ENCODE assay signal across 14 cellular contexts in genomic region chr11:117201516-117201866, GRCh38. TPM values are rescaled to one million over a fixed set of nuclear protein-coding genes. Genes with fewer than 3 reads are reported as not detected.
DNase-seq lines count a peak whose midpoint lies in the region; ATAC-seq, FAIRE-seq and TF ChIP-seq lines count a peak whose summit lies in the region.
"Had no signal": no experiment of that assay in that cellular context is flagged by ENCODE, and none has a peak within 500 bp of the region (broad histone marks: within the 10 kb centered on the region; RNA-seq: fewer than 3 reads in every experiment).

No MANE protein-coding gene starts in this region.

- DNase-seq in Peyer's patch (no peak), H1 (ENCODE audit: low read depth in 1 of 2, low spot score in 2 of 2) (no peak), tibial nerve (ENCODE audit: low spot score in 2 of 2) (no peak)
- DNase-seq in activated naive CD4-positive, alpha-beta T cell treated with anti-CD3 and anti-CD28 coated beads, Interleukin-2, amount 10 ng/mL, durations not matched to agents 7 days and 5 days, result no peak
- no peak for DNase-seq in naive thymus-derived CD4-positive, alpha-beta T cell
- DNase-seq: anterior cingulate cortex; DND-41; foreskin melanocyte; NCI-H2029; stimulated activated naive CD4-positive, alpha-beta T cell had no signal

- no peak overlapping the region for H2BK20ac ChIP-seq in H1 (ENCODE audit: low read length)

- no peak overlapping the region for H2AFZ ChIP-seq in H1 (ENCODE audit: low read length)

- intact Hi-C loops in naive thymus-derived CD4-positive, alpha-beta T cell (cut with micrococcal nuclease), result no loop called here

- no peak overlapping the region for H2BK120ac ChIP-seq in H1 (replicated peaks; ENCODE audit: low read depth, low read length)

- H3K18ac ChIP-seq in H1 (ENCODE audit: extremely low read depth, low read length), result no peak overlapping the region

- peaks cover 0 to 18% (median 0%) of the 10 kb centered on the region in 4 donors for H3K4me1 ChIP-seq in Peyer's patch
- peaks cover 7 to 32% (median 28%) of the 10 kb centered on the region in 4 experiments for H3K4me1 ChIP-seq in H1 (replicated peaks in 1 of 4; ENCODE audit: control insufficient read depth in 3 of 4, insufficient read depth in 4 of 4, low read length in 3 of 4)
- H3K4me1 ChIP-seq in mucosa of rectum (ENCODE audit: control insufficient read depth in 2 of 2, insufficient read depth in 2 of 2, low read length in 2 of 2), result peaks cover 6 to 24% of the 10 kb centered on the region in 2 donors
- peaks cover 0 to 67% (median 17%) of the 10 kb centered on the region in 4 donors for H3K4me1 ChIP-seq in tibial nerve
- no peaks in the 10 kb centered on the region for H3K4me1 ChIP-seq in naive thymus-derived CD4-positive, alpha-beta T cell (ENCODE audit: control insufficient read depth in 2 of 2, insufficient read depth in 2 of 2, low read length in 2 of 2)

- peaks cover 0 to 45% (median 0%) of the 10 kb centered on the region in 3 donors for H3K36me3 ChIP-seq in Peyer's patch
- H3K36me3 ChIP-seq in H1 (ENCODE audit: control insufficient read depth in 2 of 4, insufficient read depth in 4 of 4, low read length in 3 of 4), result peaks cover 2 to 8% (median 5%) of the 10 kb centered on the region in 4 experiments; a peak in 3 of 8 replicates
- H3K36me3 ChIP-seq in mucosa of rectum (ENCODE audit: control insufficient read depth in 2 of 2, insufficient read depth in 2 of 2, low read length in 2 of 2), result peaks cover 17 to 23% of the 10 kb centered on the region in 2 donors
- H3K36me3 ChIP-seq in tibial nerve, result peaks cover 0 to 65% (median 0%) of the 10 kb centered on the region in 3 donors
- H3K36me3 ChIP-seq in naive thymus-derived CD4-positive, alpha-beta T cell (ENCODE audit: control insufficient read depth in 2 of 3, insufficient read depth in 3 of 3, low read length in 3 of 3), result peaks cover 0 to 54% (median 7%) of the 10 kb centered on the region in 3 experiments

- no peak overlapping the region for H3K4ac ChIP-seq in H1 (replicated peaks; ENCODE audit: insufficient read length, low read depth, low read length)

- H3K27me3 ChIP-seq in Peyer's patch (no peaks in the 10 kb centered on the region), H1 (replicated peaks in 1 of 4; ENCODE audit: control insufficient read depth in 3 of 4, extremely low read depth in 1 of 4, insufficient read depth in 3 of 4, low read length in 3 of 4) (no peaks in the 10 kb centered on the region; a peak in 1 of 7 replicates), mucosa of rectum (ENCODE audit: control insufficient read depth in 2 of 2, insufficient read depth in 2 of 2, low read length in 2 of 2) (no peaks in the 10 kb centered on the region), tibial nerve (no peaks in the 10 kb centered on the region)
- no peaks in the 10 kb centered on the region for H3K27me3 ChIP-seq in naive thymus-derived CD4-positive, alpha-beta T cell (ENCODE audit: control insufficient read depth in 2 of 2, insufficient read depth in 2 of 2, low read length in 2 of 2)

- H3K4me3 Mint-ChIP-seq in activated naive CD4-positive, alpha-beta T cell treated with anti-CD3 and anti-CD28 coated beads, Interleukin-2, amount 10 ng/mL, durations not matched to agents 7 days and 5 days, result no peak overlapping the region
- no peak overlapping the region for H3K4me3 Mint-ChIP-seq in naive thymus-derived CD4-positive, alpha-beta T cell
- H3K4me3 Mint-ChIP-seq: T-helper 1 cell treated with Interleukin-12 subunit alpha and Interleukin-12 subunit beta and Interleukin-4 antibody, amounts not matched to agents 30 μg/mL and 1 μg/mL, for 36 hours had no signal

- H3K23ac ChIP-seq in H1 (ENCODE audit: insufficient read length), result no peak overlapping the region

- H3K9me3 Mint-ChIP-seq in activated naive CD4-positive, alpha-beta T cell treated with anti-CD3 and anti-CD28 coated beads, Interleukin-2, amount 10 ng/mL, durations not matched to agents 7 days and 5 days, result no peaks in the 10 kb centered on the region
- H3K9me3 Mint-ChIP-seq in naive thymus-derived CD4-positive, alpha-beta T cell, result no peaks in the 10 kb centered on the region
- H3K9me3 Mint-ChIP-seq: T-helper 1 cell treated with Interleukin-12 subunit alpha and Interleukin-12 subunit beta and Interleukin-4 antibody, amounts not matched to agents 30 μg/mL and 1 μg/mL, for 36 hours had no signal

- H2BK15ac ChIP-seq in H1 (ENCODE audit: low read length), result no peak overlapping the region

- no peak for TF ChIP-seq POLR2A in Peyer's patch (IDR thresholded peaks at IDR 0.05)
- TF ChIP-seq POLR2A in H1 (IDR thresholded peaks at IDR 0.05; ENCODE audit: control extremely low read depth in 1 of 2, low read depth in 2 of 2, low read length in 2 of 2), result peak in 1 of 2 experiments; percentile 69; a peak in 1 of 3 replicates
- no peak for TF ChIP-seq POLR2A in tibial nerve (IDR thresholded peaks at IDR 0.05)

- H3K9ac ChIP-seq in H1 (replicated peaks in 1 of 4; ENCODE audit: extremely low read depth in 1 of 4, low read depth in 3 of 4, low read length in 3 of 4), result no peak overlapping the region; a peak in 2 of 7 replicates
- peak overlapping the region; percentile 14 to 67 for H3K9ac ChIP-seq in mucosa of rectum (ENCODE audit: low read depth in 1 of 2, low read length in 2 of 2)
- H3K9ac ChIP-seq: KMS-11 had no signal

- POLR2A ChIA-PET in H1 (lab: Charles Lee; ENCODE audit: partially characterized antibody), result interaction anchor here (1.1 to 10.3 kb wide), 6 partner anchors 11 to 29 kb away, joined by 4 to 153 read pairs (median 8); partner anchors contain the start of gene SIDT2
- POLR2A ChIA-PET in naive thymus-derived CD4-positive, alpha-beta T cell (lab: Charles Lee), result interaction anchor here (1.1 kb wide), 1 partner anchor 16 kb away, joined by 3 read pairs; no protein-coding TSS in a partner anchor

- H4K91ac ChIP-seq in H1 (replicated peaks; ENCODE audit: insufficient read length, low read length), result no peak overlapping the region

- H3K9me3 ChIP-seq in Peyer's patch (no peaks in the 10 kb centered on the region), H1 (ENCODE audit: insufficient read depth in 2 of 2, low read depth in 1 of 2, low read length in 1 of 2) (no peaks in the 10 kb centered on the region), mucosa of rectum (ENCODE audit: control insufficient read depth in 2 of 2, low read length in 2 of 2) (no peaks in the 10 kb centered on the region), tibial nerve (no peaks in the 10 kb centered on the region)
- H3K9me3 ChIP-seq in naive thymus-derived CD4-positive, alpha-beta T cell (ENCODE audit: control insufficient read depth in 2 of 3, low read length in 3 of 3), result no peaks in the 10 kb centered on the region

- peaks cover under 1 to 2% of the 10 kb centered on the region in 2 experiments for H4K20me1 ChIP-seq in H1 (replicated peaks in 1 of 2; ENCODE audit: control insufficient read depth in 1 of 2, insufficient read depth in 2 of 2, low read length in 2 of 2)

- no peak overlapping the region for H3K56ac ChIP-seq in H1 (replicated peaks; ENCODE audit: insufficient read length, low read depth, low read length)

- H3K4me1 Mint-ChIP-seq in activated naive CD4-positive, alpha-beta T cell treated with anti-CD3 and anti-CD28 coated beads, Interleukin-2, amount 10 ng/mL, durations not matched to agents 7 days and 5 days, result no peaks in the 10 kb centered on the region
- peaks cover 0 to 5% (median 0%) of the 10 kb centered on the region in 7 donors for H3K4me1 Mint-ChIP-seq in naive thymus-derived CD4-positive, alpha-beta T cell

- H3K27me3 Mint-ChIP-seq in activated naive CD4-positive, alpha-beta T cell treated with anti-CD3 and anti-CD28 coated beads, Interleukin-2, amount 10 ng/mL, durations not matched to agents 7 days and 5 days, result no peaks in the 10 kb centered on the region
- H3K27me3 Mint-ChIP-seq in naive thymus-derived CD4-positive, alpha-beta T cell, result no peaks in the 10 kb centered on the region

- H4K5ac ChIP-seq in H1 (ENCODE audit: insufficient read length, low read depth, low read length), result no peak overlapping the region

- H3K4me2 ChIP-seq in H1 (ENCODE audit: insufficient read depth in 1 of 2, low read depth in 2 of 2, low read length in 2 of 2), result peak overlapping the region in 1 of 2 experiments; percentile 67; a peak in 1 of 4 replicates
- H3K4me2 ChIP-seq: KMS-11 had no signal

- 85% methylated on average over 7 of the region's 9 CpGs; no CpG with 5 or more reads in 1 of the 2 experiments for WGBS in H1 (ENCODE audit: extremely low coverage in 1 of 2, insufficient coverage in 1 of 2, insufficient read length in 1 of 2, insufficient replicate concordance in 2 of 2, low coverage in 1 of 2, low lambda C conversion rate in 2 of 2, missing lambda C conversion rate in 1 of 2), 2 experiments
- WGBS in tibial nerve, 2 donors, result 14 to 29% methylated on average over 7 to 9 of the region's 9 CpGs

- H3K4me3 ChIP-seq in Peyer's patch (peak overlapping the region; percentile 7 to 44 (median 26)), H1 (ENCODE audit: extremely low read depth in 1 of 4, insufficient read depth in 2 of 4, low read depth in 3 of 4, low read length in 4 of 4) (no peak overlapping the region), mucosa of rectum (ENCODE audit: low read length in 2 of 2) (peak overlapping the region; percentile 54 to 65), tibial nerve (peak overlapping the region; percentile 28 to 60 (median 56))
- no peak overlapping the region for H3K4me3 ChIP-seq in naive thymus-derived CD4-positive, alpha-beta T cell (ENCODE audit: low read length)

- no peak overlapping the region for H3K14ac ChIP-seq in H1 (ENCODE audit: insufficient read length)

- H2AK5ac ChIP-seq in H1 (ENCODE audit: low read depth, low read length), result no peak overlapping the region

- peak overlapping the region; percentile 35; the same call in 1 of the 2 replicates for H2BK5ac ChIP-seq in H1 (ENCODE audit: low read depth, low read length)

- no peak for FAIRE-seq in H1 (lab: Jason Lieb, UNC)

- H3K79me2 ChIP-seq in H1 (ENCODE audit: control insufficient read depth in 1 of 2, insufficient read depth in 2 of 2, low read length in 2 of 2), result peaks cover 0 to 14% of the 10 kb centered on the region in 2 experiments; a peak in 1 of 4 replicates

- peaks cover 6% of the 10 kb centered on the region; the same call in 1 of the 2 replicates for H3K23me2 ChIP-seq in H1 (ENCODE audit: low read depth, low read length)

- no peak for TF ChIP-seq RAD21 in H1 (IDR thresholded peaks at IDR 0.05 in 1 of 2, conservative IDR thresholded peaks at IDR 0.05 in 1 of 2; ENCODE audit: low read depth in 2 of 2, low read length in 2 of 2)

- TF ChIP-seq EP300 in H1 (IDR thresholded peaks at IDR 0.05; ENCODE audit: borderline replicate concordance in 1 of 2, low read depth in 2 of 2, low read length in 2 of 2) (no peak), tibial nerve (IDR thresholded peaks at IDR 0.05) (no peak)

- H3K27ac Mint-ChIP-seq in activated naive CD4-positive, alpha-beta T cell treated with anti-CD3 and anti-CD28 coated beads, Interleukin-2, amount 10 ng/mL, durations not matched to agents 7 days and 5 days, result no peak overlapping the region
- no peak overlapping the region for H3K27ac Mint-ChIP-seq in naive thymus-derived CD4-positive, alpha-beta T cell
- H3K27ac Mint-ChIP-seq: T-helper 1 cell treated with Interleukin-12 subunit alpha and Interleukin-12 subunit beta and Interleukin-4 antibody, amounts not matched to agents 30 μg/mL and 1 μg/mL, for 36 hours had no signal

- peaks cover 20% of the 10 kb centered on the region for H3K36me3 Mint-ChIP-seq in activated naive CD4-positive, alpha-beta T cell treated with anti-CD3 and anti-CD28 coated beads, Interleukin-2, amount 10 ng/mL, durations not matched to agents 7 days and 5 days
- peaks cover 4 to 10% (median 8%) of the 10 kb centered on the region in 5 donors for H3K36me3 Mint-ChIP-seq in naive thymus-derived CD4-positive, alpha-beta T cell

- no peaks in the 10 kb centered on the region; the same call in 1 of the 2 replicates for H3K79me1 ChIP-seq in H1 (ENCODE audit: low read depth, low read length)

- no peak for TF ChIP-seq CTCF in Peyer's patch (IDR thresholded peaks at IDR 0.05)
- TF ChIP-seq CTCF in H1 (IDR thresholded peaks at IDR 0.05; ENCODE audit: control extremely low read depth in 1 of 3, insufficient read depth in 1 of 3, low read depth in 1 of 3, low read length in 3 of 3), result no peak
- no peak for TF ChIP-seq CTCF in tibial nerve (IDR thresholded peaks at IDR 0.05)

- H2BK12ac ChIP-seq in H1 (ENCODE audit: low read depth, low read length), result no peak overlapping the region

- peak overlapping the region; percentile 62 to 89 (median 76) for H3K27ac ChIP-seq in Peyer's patch
- no peak overlapping the region for H3K27ac ChIP-seq in H1 (ENCODE audit: low read depth, low read length)
- peak overlapping the region; percentile 77 to 85 for H3K27ac ChIP-seq in mucosa of rectum (ENCODE audit: low read depth in 2 of 2, low read length in 2 of 2)
- H3K27ac ChIP-seq in tibial nerve, result peak overlapping the region; percentile 80 to 92 (median 88)
- no peak overlapping the region for H3K27ac ChIP-seq in naive thymus-derived CD4-positive, alpha-beta T cell (ENCODE audit: low read depth, low read length)
- H3K27ac ChIP-seq: KMS-11 had no signal

- CTCF ChIA-PET in H1 (lab: Charles Lee; ENCODE audit: partially characterized antibody), result interaction anchor here (0.6 to 18.7 kb wide), 4 partner anchors 19 to 458 kb away, joined by 3 to 449 read pairs (median 126); partner anchors contain the start of genes PCSK7, RNF214 and SIDT2
- CTCF ChIA-PET in activated naive CD4-positive, alpha-beta T cell treated with anti-CD3 and anti-CD28 coated beads, Interleukin-2, amount 10 ng/mL, durations not matched to agents 7 days and 5 days (lab: Charles Lee), result interaction anchor here (1.4 kb wide), 1 partner anchor 22 kb away, joined by 3 read pairs; no protein-coding TSS in a partner anchor
- CTCF ChIA-PET in naive thymus-derived CD4-positive, alpha-beta T cell (lab: Charles Lee), result no interaction called here

- peak overlapping the region; percentile 38; the same call in 1 of the 2 replicates for H4K8ac ChIP-seq in H1 (ENCODE audit: extremely low read depth, insufficient read depth, low read length)

- ATAC-seq in GM19397 (IDR thresholded peaks at IDR 0.05; ENCODE audit: unreplicated experiment), result no peak
- ATAC-seq in naive thymus-derived CD4-positive, alpha-beta T cell, result no peak

RNA-seq across cellular contexts. Expression of gene TAGLN, which starts 2.3 kb away (rescaled TPM):
- 100 to 1,000 TPM; 110 to 361 (median 254) TPM for total RNA-seq in Peyer's patch
- total RNA-seq in H1 (2021; fragmentation: NEBNext Ultra II Directional; extraction: Animal tissue kit (Norgen Biotek cat#: 25700)), result 300 and 301 TPM in 2 replicates
- polyA plus RNA-seq in H1 (2011; rRNA removed), result 140 and 150 TPM in 2 replicates
- 178 TPM for polyA plus RNA-seq in H1 (2011; cell fraction: cytosol; rRNA removed)
- 132 TPM for polyA plus RNA-seq in H1 (2011; cell fraction: nucleus; rRNA removed)
- 186 to 274 TPM (median 201 TPM) in 4 replicates for polyA plus RNA-seq in H1 (2012, experiment 1 of 2)
- 415 TPM for polyA plus RNA-seq in H1 (2012, experiment 2 of 2)
- 193 TPM for polyA plus RNA-seq in H1 (2013, experiment 1 of 2)
- polyA plus RNA-seq in H1 (2013, experiment 2 of 2), result 186 TPM
- polyA minus RNA-seq in H1 (2011; rRNA and poly(A)+ RNA removed), result 97.7 and 118 TPM in 2 replicates
- 36.1 TPM for polyA minus RNA-seq in H1 (2011; cell fraction: cytosol; rRNA and poly(A)+ RNA removed)
- 59.7 TPM for polyA minus RNA-seq in H1 (2011; cell fraction: nucleus; rRNA and poly(A)+ RNA removed)
- 1,000 to 10,000 TPM; 1,525 to 3,984 (median 2,307) TPM for total RNA-seq in tibial nerve
- 10 to 100 TPM in 4 of 5 experiments, 1 to 10 TPM in 1; 6.4 to 28.0 (median 18.2) TPM for total RNA-seq in naive thymus-derived CD4-positive, alpha-beta T cell
- 1 to 10 TPM in 1 of 2 donors, under 1 TPM in 1; 0.32 to 1.0 TPM for polyA plus RNA-seq in naive thymus-derived CD4-positive, alpha-beta T cell

RNA-seq across cellular contexts. Expression of gene SIDT2, which starts 22.9 kb away (rescaled TPM):
- total RNA-seq in Peyer's patch (100 to 1,000 TPM in 3 of 4 donors, 10 to 100 TPM in 1; 69.3 to 201 (median 162) TPM), tibial nerve (100 to 1,000 TPM in 3 of 4 donors, 10 to 100 TPM in 1; 72.6 to 132 (median 125) TPM)
- total RNA-seq in H1 (2021; fragmentation: NEBNext Ultra II Directional; extraction: Animal tissue kit (Norgen Biotek cat#: 25700)), result 14.6 and 18.5 TPM in 2 replicates
- polyA plus RNA-seq in H1 (2011; rRNA removed), result 21.1 and 26.7 TPM in 2 replicates
- 15.5 TPM for polyA plus RNA-seq in H1 (2011; cell fraction: cytosol; rRNA removed)
- 85.9 TPM for polyA plus RNA-seq in H1 (2011; cell fraction: nucleus; rRNA removed)
- 13.3 to 18.4 TPM (median 14.8 TPM) in 4 replicates for polyA plus RNA-seq in H1 (2012, experiment 1 of 2)
- polyA plus RNA-seq in H1 (2012, experiment 2 of 2), result 12.4 TPM
- polyA plus RNA-seq in H1 (2013, experiment 1 of 2), result 15.5 TPM
- 14.7 TPM for polyA plus RNA-seq in H1 (2013, experiment 2 of 2)
- polyA minus RNA-seq in H1 (2011; rRNA and poly(A)+ RNA removed), result 27.2 and 33.9 TPM in 2 replicates
- polyA minus RNA-seq in H1 (2011; cell fraction: cytosol; rRNA and poly(A)+ RNA removed), result 12.8 TPM
- 35.6 TPM for polyA minus RNA-seq in H1 (2011; cell fraction: nucleus; rRNA and poly(A)+ RNA removed)
- total RNA-seq in naive thymus-derived CD4-positive, alpha-beta T cell, result 100 to 1,000 TPM in 2 of 5 experiments, 10 to 100 TPM in 3; 31.7 to 187 (median 60.5) TPM
- 1 to 10 TPM; 2.3 to 3.1 TPM for polyA plus RNA-seq in naive thymus-derived CD4-positive, alpha-beta T cell

RNA-seq across cellular contexts. Expression of gene PCSK7, which starts 30.4 kb away (rescaled TPM):
- 100 to 1,000 TPM; 136 to 244 (median 171) TPM for total RNA-seq in Peyer's patch
- 38.5 and 45.6 TPM in 2 replicates for total RNA-seq in H1 (2021; fragmentation: NEBNext Ultra II Directional; extraction: Animal tissue kit (Norgen Biotek cat#: 25700))
- polyA plus RNA-seq in H1 (2011; rRNA removed), result 23.4 and 38.8 TPM in 2 replicates
- polyA plus RNA-seq in H1 (2011; cell fraction: cytosol; rRNA removed), result 33.3 TPM
- polyA plus RNA-seq in H1 (2011; cell fraction: nucleus; rRNA removed), result 67.6 TPM
- polyA plus RNA-seq in H1 (2012, experiment 1 of 2), result 26.1 to 32.5 TPM (median 31.3 TPM) in 4 replicates
- polyA plus RNA-seq in H1 (2012, experiment 2 of 2), result 15.2 TPM
- polyA plus RNA-seq in H1 (2013, experiment 1 of 2), result 20.6 TPM
- polyA plus RNA-seq in H1 (2013, experiment 2 of 2), result 21.3 TPM
- polyA minus RNA-seq in H1 (2011; rRNA and poly(A)+ RNA removed), result 30.3 and 32.9 TPM in 2 replicates
- 23.0 TPM for polyA minus RNA-seq in H1 (2011; cell fraction: cytosol; rRNA and poly(A)+ RNA removed)
- polyA minus RNA-seq in H1 (2011; cell fraction: nucleus; rRNA and poly(A)+ RNA removed), result 30.8 TPM
- total RNA-seq in tibial nerve, result 10 to 100 TPM; 45.4 to 94.5 (median 71.6) TPM
- 100 to 1,000 TPM; 196 to 319 (median 312) TPM for total RNA-seq in naive thymus-derived CD4-positive, alpha-beta T cell
- 10 to 100 TPM; 45.4 to 71.4 TPM for polyA plus RNA-seq in naive thymus-derived CD4-positive, alpha-beta T cell

RNA-seq across cellular contexts. Expression of gene RNF214, which starts 31.0 kb away (rescaled TPM):
- total RNA-seq in Peyer's patch (10 to 100 TPM; 10.2 to 32.2 (median 13.4) TPM), tibial nerve (10 to 100 TPM; 10.8 to 16.6 (median 12.8) TPM)
- total RNA-seq in H1 (2021; fragmentation: NEBNext Ultra II Directional; extraction: Animal tissue kit (Norgen Biotek cat#: 25700)), result 33.7 and 35.6 TPM in 2 replicates
- polyA plus RNA-seq in H1 (2011; rRNA removed), result 34.9 and 35.3 TPM in 2 replicates
- polyA plus RNA-seq in H1 (2011; cell fraction: cytosol; rRNA removed), result 20.7 TPM
- 80.8 TPM for polyA plus RNA-seq in H1 (2011; cell fraction: nucleus; rRNA removed)
- 18.8 to 22.7 TPM (median 20.3 TPM) in 4 replicates for polyA plus RNA-seq in H1 (2012, experiment 1 of 2)
- 4.6 TPM for polyA plus RNA-seq in H1 (2012, experiment 2 of 2)
- polyA plus RNA-seq in H1 (2013, experiment 1 of 2), result 18.8 TPM
- 17.3 TPM for polyA plus RNA-seq in H1 (2013, experiment 2 of 2)
- 79.0 and 79.9 TPM in 2 replicates for polyA minus RNA-seq in H1 (2011; rRNA and poly(A)+ RNA removed)
- 23.1 TPM for polyA minus RNA-seq in H1 (2011; cell fraction: cytosol; rRNA and poly(A)+ RNA removed)
- polyA minus RNA-seq in H1 (2011; cell fraction: nucleus; rRNA and poly(A)+ RNA removed), result 39.3 TPM
- total RNA-seq in naive thymus-derived CD4-positive, alpha-beta T cell, result 10 to 100 TPM; 16.6 to 36.0 (median 24.0) TPM
- polyA plus RNA-seq in naive thymus-derived CD4-positive, alpha-beta T cell, result 10 to 100 TPM in 1 of 2 donors, 1 to 10 TPM in 1; 9.7 to 10.2 TPM

RNA-seq across cellular contexts. Expression of gene PAFAH1B2, which starts 57.4 kb away (rescaled TPM):
- total RNA-seq in Peyer's patch, result 10 to 100 TPM; 45.4 to 96.2 (median 66.9) TPM
- 151 and 161 TPM in 2 replicates for total RNA-seq in H1 (2021; fragmentation: NEBNext Ultra II Directional; extraction: Animal tissue kit (Norgen Biotek cat#: 25700))
- polyA plus RNA-seq in H1 (2011; rRNA removed), result 26.2 and 38.2 TPM in 2 replicates
- 38.1 TPM for polyA plus RNA-seq in H1 (2011; cell fraction: cytosol; rRNA removed)
- polyA plus RNA-seq in H1 (2011; cell fraction: nucleus; rRNA removed), result 26.6 TPM
- 59.5 to 77.0 TPM (median 64.7 TPM) in 4 replicates for polyA plus RNA-seq in H1 (2012, experiment 1 of 2)
- polyA plus RNA-seq in H1 (2012, experiment 2 of 2), result 19.8 TPM
- 66.1 TPM for polyA plus RNA-seq in H1 (2013, experiment 1 of 2)
- polyA plus RNA-seq in H1 (2013, experiment 2 of 2), result 68.8 TPM
- 256 and 265 TPM in 2 replicates for polyA minus RNA-seq in H1 (2011; rRNA and poly(A)+ RNA removed)
- 130 TPM for polyA minus RNA-seq in H1 (2011; cell fraction: cytosol; rRNA and poly(A)+ RNA removed)
- 53.9 TPM for polyA minus RNA-seq in H1 (2011; cell fraction: nucleus; rRNA and poly(A)+ RNA removed)
- 100 to 1,000 TPM in 3 of 4 donors, 10 to 100 TPM in 1; 96.9 to 125 (median 109) TPM for total RNA-seq in tibial nerve
- total RNA-seq in naive thymus-derived CD4-positive, alpha-beta T cell, result 10 to 100 TPM; 48.9 to 62.0 (median 55.8) TPM
- polyA plus RNA-seq in naive thymus-derived CD4-positive, alpha-beta T cell, result 10 to 100 TPM; 13.6 to 18.2 TPM

Comparison
In these comparisons a context has a peak if more than half of its experiments do, and no peak if none do; other contexts are left out.
1. H3K27ac ChIP-seq: peak in Peyer's patch (4 of 4), mucosa of rectum (2 of 2) and tibial nerve (4 of 4); none in H1 (single experiment) and naive thymus-derived CD4-positive, alpha-beta T cell (single experiment).
2. H3K4me3 ChIP-seq: peak in Peyer's patch (4 of 4), mucosa of rectum (2 of 2) and tibial nerve (4 of 4); none in H1 (0 of 4) and naive thymus-derived CD4-positive, alpha-beta T cell (single experiment).
3. H3K9ac ChIP-seq: peak in mucosa of rectum (2 of 2); none in H1 (0 of 4).